ENCODE assay signal across 10 cellular contexts in the genomic region with DNA sequence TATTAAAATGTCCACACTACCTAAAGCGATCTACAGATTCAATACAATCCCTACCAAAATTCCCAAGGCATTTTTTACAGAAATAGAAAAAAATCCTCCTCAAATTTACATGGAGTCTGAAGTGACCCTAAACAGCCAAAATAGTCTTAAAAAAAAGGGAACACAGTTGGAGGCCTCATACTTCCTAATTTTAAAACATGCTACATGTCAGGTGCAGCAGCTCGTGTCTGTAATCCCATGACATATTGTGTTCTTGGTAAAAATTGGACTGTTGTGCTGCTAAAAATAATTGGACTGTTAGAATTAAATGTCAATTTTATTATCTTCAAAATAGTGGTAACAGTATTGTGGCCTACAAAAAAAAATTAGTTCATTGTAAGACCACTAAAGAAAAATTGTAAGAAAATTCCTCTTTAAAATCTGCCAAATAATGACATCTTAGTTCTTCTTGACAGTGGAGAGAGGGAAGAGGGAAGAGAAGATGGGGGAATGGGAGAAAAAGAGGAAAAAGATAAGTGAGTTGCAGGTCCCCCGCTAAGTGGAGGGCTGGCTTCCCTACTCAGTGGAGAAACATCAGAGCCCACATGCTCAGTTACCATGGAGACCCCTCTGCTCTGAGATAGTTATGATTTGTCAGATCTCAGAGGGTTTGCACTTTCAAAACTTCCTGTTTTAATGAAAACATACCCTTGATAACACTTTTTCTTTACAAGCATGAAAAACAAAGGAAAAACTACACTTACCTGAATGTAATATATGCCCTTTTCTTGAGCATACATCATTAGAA. TPM values are rescaled to one million over a fixed set of nuclear protein-coding genes. Genes with fewer than 3 reads are reported as not detected.
DNase-seq lines count a peak whose midpoint lies in the region; ATAC-seq and TF ChIP-seq lines count a peak whose summit lies in the region.
"Had no signal": no experiment of that assay in that cellular context is flagged by ENCODE, and none has a peak within 500 bp of the region (broad histone marks: within the 10 kb centered on the region; RNA-seq: fewer than 3 reads in every experiment).

No MANE protein-coding gene starts in this region.

- ATAC-seq in activated naive CD4-positive, alpha-beta T cell treated with anti-CD3 and anti-CD28 coated beads, Interleukin-2, amount 50 U/mL, for 72 hours = peak; percentile 58 to 65

- peaks cover 80% of the 10 kb centered on the region for H3K36me3 Mint-ChIP-seq in activated CD4-positive, alpha-beta T cell treated with anti-CD3 and anti-CD28 coated beads, Interleukin-2, amount 10 ng/mL, durations not matched to agents 7 days and 5 days (ENCODE audit: low read depth)
- peaks cover 11 to 58% of the 10 kb centered on the region in 2 donors for H3K36me3 Mint-ChIP-seq in activated naive CD4-positive, alpha-beta T cell treated with anti-CD3 and anti-CD28 coated beads, Interleukin-2, amount 50 U/mL, for 72 hours

- TF ChIP-seq CTCF in NB4 (IDR thresholded peaks at IDR 0.05; ENCODE audit: low read depth, low read length) = no peak

- POLR2A ChIA-PET in activated CD4-positive, alpha-beta T cell treated with anti-CD3 and anti-CD28 coated beads, Interleukin-2, amount 10 ng/mL, durations not matched to agents 7 days and 5 days (lab: Charles Lee) = no interaction called here

- CTCF ChIA-PET in activated CD4-positive, alpha-beta T cell treated with anti-CD3 and anti-CD28 coated beads, Interleukin-2, amount 10 ng/mL, durations not matched to agents 7 days and 5 days (lab: Charles Lee) = interaction anchor here (1.1 kb wide), 1 partner anchor 178 kb away, joined by 3 read pairs; no protein-coding TSS in a partner anchor

- peaks cover 17% of the 10 kb centered on the region for H3K9me3 Mint-ChIP-seq in activated CD4-positive, alpha-beta T cell treated with anti-CD3 and anti-CD28 coated beads, Interleukin-2, amount 10 ng/mL, durations not matched to agents 7 days and 5 days
- no peaks in the 10 kb centered on the region for H3K9me3 Mint-ChIP-seq in activated naive CD4-positive, alpha-beta T cell treated with anti-CD3 and anti-CD28 coated beads, Interleukin-2, amount 50 U/mL, for 72 hours

- no peak for TF ChIP-seq POLR2A in NB4 (IDR thresholded peaks at IDR 0.05; ENCODE audit: extremely low read depth, insufficient read length)

- intact Hi-C loops in posterior cingulate gyrus (cut with DNase I) = loop anchor here (5.0 kb wide), 1 partner anchor 77 kb away; the partner anchor contains the start of gene MGAT4A

- peak overlapping the region; percentile 85 for H3K27ac Mint-ChIP-seq in activated CD4-positive, alpha-beta T cell treated with anti-CD3 and anti-CD28 coated beads, Interleukin-2, amount 10 ng/mL, durations not matched to agents 7 days and 5 days
- peak overlapping the region; percentile 91 to 92 for H3K27ac Mint-ChIP-seq in activated naive CD4-positive, alpha-beta T cell treated with anti-CD3 and anti-CD28 coated beads, Interleukin-2, amount 50 U/mL, for 72 hours

- H3K27me3 Mint-ChIP-seq in activated CD4-positive, alpha-beta T cell treated with anti-CD3 and anti-CD28 coated beads, Interleukin-2, amount 10 ng/mL, durations not matched to agents 7 days and 5 days = no peaks in the 10 kb centered on the region

- no peak overlapping the region for H3K4me3 ChIP-seq in NB4 (ENCODE audit: low read depth, low read length)

- H3K4me1 Mint-ChIP-seq in activated CD4-positive, alpha-beta T cell treated with anti-CD3 and anti-CD28 coated beads, Interleukin-2, amount 10 ng/mL, durations not matched to agents 7 days and 5 days = peaks cover 85% of the 10 kb centered on the region

- peak; percentile 46 for DNase-seq in activated CD4-positive, alpha-beta T cell treated with anti-CD3 and anti-CD28 coated beads, Interleukin-2, amount 10 ng/mL, durations not matched to agents 7 days and 5 days
- no peak for DNase-seq in activated CD4-positive, alpha-beta T cell treated with anti-CD3 and anti-CD28 coated beads for 1 hour
- DNase-seq in NB4 (ENCODE audit: low read depth) (peak; percentile 87), pons (ENCODE audit: low spot score) (peak; percentile 18), globus pallidus (ENCODE audit: low spot score) (no peak), posterior cingulate gyrus (no peak), DMS79 treated with DMSO at 0.1 percent for 48 hours (lab: John Stamatoyannopoulos, UW) (no peak)
- peak in 1 of 2 donors; percentile 38 for DNase-seq in activated naive CD4-positive, alpha-beta T cell treated with anti-CD3 and anti-CD28 coated beads, Interleukin-2, amount 50 U/mL, for 72 hours (ENCODE audit: low spot score in 2 of 2)
- DNase-seq: amniotic stem cell, T1000 had no signal

- H3K4me3 Mint-ChIP-seq in activated CD4-positive, alpha-beta T cell treated with anti-CD3 and anti-CD28 coated beads, Interleukin-2, amount 10 ng/mL, durations not matched to agents 7 days and 5 days = peak overlapping the region; percentile 38

RNA-seq across cellular contexts. Expression of gene UNC50, which starts 46.5 kb away (rescaled TPM):
- total RNA-seq in activated CD4-positive, alpha-beta T cell treated with anti-CD3 and anti-CD28 coated beads, Interleukin-2, amount 10 ng/mL, durations not matched to agents 7 days and 5 days = 10 to 100 TPM; 25.6 to 31.1 TPM
- total RNA-seq in activated naive CD4-positive, alpha-beta T cell treated with anti-CD3 and anti-CD28 coated beads, Interleukin-2, amount 50 U/mL, for 72 hours = 10 to 100 TPM; 21.6 to 23.8 TPM

RNA-seq across cellular contexts. Expression of gene COA5, which starts 46.6 kb away (rescaled TPM):
- 10 to 100 TPM; 21.6 to 25.3 TPM for total RNA-seq in activated CD4-positive, alpha-beta T cell treated with anti-CD3 and anti-CD28 coated beads, Interleukin-2, amount 10 ng/mL, durations not matched to agents 7 days and 5 days
- 10 to 100 TPM; 25.0 to 30.3 TPM for total RNA-seq in activated naive CD4-positive, alpha-beta T cell treated with anti-CD3 and anti-CD28 coated beads, Interleukin-2, amount 50 U/mL, for 72 hours

Comparison
In these comparisons a context has a peak if more than half of its experiments do, and no peak if none do; other contexts are left out.
1. DNase-seq: peak in activated CD4-positive, alpha-beta T cell treated with anti-CD3 and anti-CD28 coated beads, Interleukin-2, amount 10 ng/mL, durations not matched to agents 7 days and 5 days (single experiment), NB4 (single experiment) and pons (single experiment); none in activated CD4-positive, alpha-beta T cell treated with anti-CD3 and anti-CD28 coated beads for 1 hour (single experiment), globus pallidus (single experiment), posterior cingulate gyrus (0 of 10) and DMS79 treated with DMSO at 0.1 percent for 48 hours (single experiment).